ENCODE assay signal across 11 cellular contexts in genomic region chr10:125003146-125003900, GRCh38.
DNase-seq lines count a peak whose midpoint lies in the region; ATAC-seq and TF ChIP-seq lines count a peak whose summit lies in the region.
"Had no signal": no experiment of that assay in that cellular context is flagged by ENCODE, and none has a peak within 500 bp of the region (broad histone marks: within the 10 kb centered on the region; RNA-seq: fewer than 3 reads in every experiment).

No MANE protein-coding gene starts in this region.

- peak overlapping the region in 1 of 5 donors; percentile 25 for H3K27ac ChIP-seq in stomach
- H3K27ac ChIP-seq: SK-N-MC had no signal

- WGBS in stomach, 5 donors: 90 to 92% (median 91%) methylated on average over 18 to 34 of the region's 34 CpGs

- TF ChIP-seq POLR2A in stomach (IDR thresholded peaks at IDR 0.05): no peak

- peak; percentile 61 for DNase-seq in activated effector memory CD4-positive, alpha-beta T cell treated with anti-CD3 and anti-CD28 coated beads, Interleukin-2, amount 50 U/mL, for 16 hours
- DNase-seq in activated effector memory CD4-positive, alpha-beta T cell treated with Interleukin-2 at 50 U/mL for 16 hours: no peak
- DNase-seq in left colon: peak; percentile 3 to 23
- peak; percentile 20 for DNase-seq in stomach
- no peak for DNase-seq in NCI-H1092 treated with DMSO at 0.1 percent for 48 hours (lab: John Stamatoyannopoulos, UW)
- no peak for DNase-seq in mucosa of gallbladder (ENCODE audit: low spot score)
- DNase-seq: DMS 273 treated with DMSO at 0.1 percent for 48 hours, NCI-H1930 had no signal

- no peaks in the 10 kb centered on the region for H3K27me3 ChIP-seq in stomach

- TF ChIP-seq EP300 in stomach (IDR thresholded peaks at IDR 0.05): no peak

- H3K4me3 ChIP-seq in stomach: no peak overlapping the region
- H3K4me3 ChIP-seq: SK-N-MC had no signal

- no peak for ATAC-seq in left colon
- no peak for ATAC-seq in GM18909 (IDR thresholded peaks at IDR 0.05; ENCODE audit: poor library complexity, unreplicated experiment)

- H3K4me1 ChIP-seq in stomach: peaks cover 39 to 97% (median 78%) of the 10 kb centered on the region in 4 donors

- no peaks in the 10 kb centered on the region for H3K9me3 ChIP-seq in stomach

- intact Hi-C loops in left colon (cut with DNase I, micrococcal nuclease) (no loop called here), stomach (cut with DNase I; ENCODE audit: low total_unique reads) (no loop called here)

- TF ChIP-seq CTCF in LNCAP (IDR thresholded peaks at IDR 0.05): 0 out of 2 replicates have a peak, but pooled peaks have one; percentile 14
- no peak for TF ChIP-seq CTCF in stomach (IDR thresholded peaks at IDR 0.05)

- peaks cover 34 to 79% (median 75%) of the 10 kb centered on the region in 4 donors for H3K36me3 ChIP-seq in stomach

Comparison
In these comparisons a context has a peak if more than half of its experiments do, and no peak if none do; other contexts are left out.
1. DNase-seq: peak in activated effector memory CD4-positive, alpha-beta T cell treated with anti-CD3 and anti-CD28 coated beads, Interleukin-2, amount 50 U/mL, for 16 hours (single experiment), left colon (2 of 2) and stomach (single experiment); none in activated effector memory CD4-positive, alpha-beta T cell treated with Interleukin-2 at 50 U/mL for 16 hours (single experiment), NCI-H1092 treated with DMSO at 0.1 percent for 48 hours (single experiment) and mucosa of gallbladder (single experiment).